In the genomic region with DNA sequence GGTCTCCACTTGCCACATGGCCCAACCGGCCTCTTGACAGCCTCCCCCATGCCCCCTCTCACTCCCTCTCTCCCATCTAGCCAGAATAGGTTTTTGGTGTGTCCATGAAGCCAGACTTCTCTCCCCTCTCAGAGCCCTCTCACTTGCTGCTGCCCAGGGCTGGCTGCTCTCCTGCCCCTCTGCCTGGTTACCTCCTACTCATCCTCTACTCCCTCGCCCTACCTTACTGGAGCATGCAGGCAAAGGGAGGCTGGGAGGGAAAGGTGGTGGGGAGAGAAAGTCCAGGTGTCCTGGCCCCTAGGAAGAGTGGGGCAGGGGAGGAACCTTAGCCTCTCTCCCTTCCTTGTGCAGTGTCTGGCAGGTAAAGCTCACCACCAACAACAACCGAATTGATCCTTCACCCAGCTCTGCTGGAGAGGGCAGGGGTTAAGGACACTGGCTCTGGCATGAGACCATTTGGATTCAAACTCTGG, we compare ENCODE assay signal across 28 cellular contexts. TPM values are rescaled to one million over a fixed set of nuclear protein-coding genes. Genes with fewer than 3 reads are reported as not detected.
DNase-seq lines count a peak whose midpoint lies in the region; ATAC-seq and TF ChIP-seq lines count a peak whose summit lies in the region.
"Had no signal": no experiment of that assay in that cellular context is flagged by ENCODE, and none has a peak within 500 bp of the region (broad histone marks: within the 10 kb centered on the region; RNA-seq: fewer than 3 reads in every experiment).

No MANE protein-coding gene starts in this region.

- H3K36me3 ChIP-seq in breast epithelium: no peaks in the 10 kb centered on the region
- H3K36me3 ChIP-seq in Karpas-422 (ENCODE audit: insufficient read depth, low read length): no peaks in the 10 kb centered on the region
- H3K36me3 ChIP-seq in endodermal cell (ENCODE audit: control insufficient read depth, insufficient read depth, low read length): no peaks in the 10 kb centered on the region
- H3K36me3 ChIP-seq: MG63 had no signal

- H3K36me3 Mint-ChIP-seq in MCF 10A (ENCODE audit: insufficient read depth, unreplicated experiment) (no peaks in the 10 kb centered on the region), endodermal cell (ENCODE audit: low read depth) (no peaks in the 10 kb centered on the region)
- peaks cover 21% of the 10 kb centered on the region for H3K36me3 Mint-ChIP-seq in stimulated activated effector memory CD8-positive, alpha-beta T cell treated with anti-CD3 and anti-CD28 coated beads, Interleukin-12 subunit alpha, Interleukin-12 subunit beta, amount 100 ng/mL, for 72 hours
- H3K36me3 Mint-ChIP-seq: CD8-positive, alpha-beta T cell had no signal

- H4K20me1 ChIP-seq in Karpas-422 (ENCODE audit: insufficient read depth, low read depth, low read length): no peaks in the 10 kb centered on the region

- H3K79me2 ChIP-seq in Karpas-422 (ENCODE audit: low read length): no peaks in the 10 kb centered on the region

- H3K27ac ChIP-seq in breast epithelium (no peak overlapping the region), Karpas-422 (ENCODE audit: low read length) (no peak overlapping the region), endodermal cell (ENCODE audit: low read depth, low read length) (no peak overlapping the region)
- H3K27ac ChIP-seq: RWPE1 had no signal

- H3K9me3 Mint-ChIP-seq in MCF 10A (ENCODE audit: unreplicated experiment) (no peaks in the 10 kb centered on the region), endodermal cell (peaks cover 17% of the 10 kb centered on the region)
- H3K9me3 Mint-ChIP-seq in stimulated activated effector memory CD8-positive, alpha-beta T cell treated with anti-CD3 and anti-CD28 coated beads, Interleukin-12 subunit alpha, Interleukin-12 subunit beta, amount 100 ng/mL, for 72 hours: no peaks in the 10 kb centered on the region
- H3K9me3 Mint-ChIP-seq: CD8-positive, alpha-beta T cell had no signal

- H3K9me2 ChIP-seq in Karpas-422 (replicated peaks; ENCODE audit: insufficient read depth, low read length): no peaks in the 10 kb centered on the region

- BruUV-seq in MCF 10A (replicated peaks; lab: Mats Ljungman, UMichigan): no TSS peak

- H3K27me3 Mint-ChIP-seq in MCF 10A (ENCODE audit: insufficient read depth, unreplicated experiment) (no peaks in the 10 kb centered on the region), endodermal cell (ENCODE audit: insufficient read depth) (peaks cover 5% of the 10 kb centered on the region)

- H3K4me1 ChIP-seq in breast epithelium (no peaks in the 10 kb centered on the region), Karpas-422 (ENCODE audit: low read length) (no peaks in the 10 kb centered on the region), endodermal cell (ENCODE audit: control insufficient read depth, insufficient read depth, low read length) (no peaks in the 10 kb centered on the region)
- H3K4me1 ChIP-seq: Caco-2 had no signal

- ATAC-seq in stimulated activated effector memory CD8-positive, alpha-beta T cell treated with anti-CD3 and anti-CD28 coated beads, Interleukin-12 subunit alpha, Interleukin-12 subunit beta, amount 100 ng/mL, for 72 hours: no peak
- ATAC-seq in GM21360 (IDR thresholded peaks at IDR 0.05; ENCODE audit: unreplicated experiment): no peak
- ATAC-seq: CD8-positive, alpha-beta T cell had no signal

- POLR2A ChIA-PET in MCF 10A (lab: Yijun Ruan, JAX): no interaction called here

- no peak for TF ChIP-seq CTCF in MCF 10A (IDR thresholded peaks at IDR 0.05; ENCODE audit: unreplicated experiment)
- no peak for TF ChIP-seq CTCF in breast epithelium (IDR thresholded peaks at IDR 0.05)
- no peak for TF ChIP-seq CTCF in endodermal cell (conservative IDR thresholded peaks at IDR 0.05)

- no peak overlapping the region for H3K4me2 ChIP-seq in Karpas-422 (ENCODE audit: low read depth, low read length, poor library complexity, severe bottlenecking)

- H3K27me3 ChIP-seq in breast epithelium (peaks cover 0 to 31% of the 10 kb centered on the region in 2 donors), Karpas-422 (ENCODE audit: low read length) (no peaks in the 10 kb centered on the region), endodermal cell (ENCODE audit: control insufficient read depth, insufficient read depth, low read length, poor library complexity, severe bottlenecking) (no peaks in the 10 kb centered on the region)
- H3K27me3 ChIP-seq: MG63 had no signal

- peak overlapping the region; percentile 3 for H3K27ac Mint-ChIP-seq in MCF 10A (ENCODE audit: low read depth, unreplicated experiment)
- H3K27ac Mint-ChIP-seq in endodermal cell: peak overlapping the region; percentile 54
- H3K27ac Mint-ChIP-seq in stimulated activated effector memory CD8-positive, alpha-beta T cell treated with anti-CD3 and anti-CD28 coated beads, Interleukin-12 subunit alpha, Interleukin-12 subunit beta, amount 100 ng/mL, for 72 hours: peak overlapping the region; percentile 43
- H3K27ac Mint-ChIP-seq: CD8-positive, alpha-beta T cell had no signal

- intact Hi-C loops in MCF 10A (cut with micrococcal nuclease) (no loop called here), breast epithelium (cut with DNase I; ENCODE audit: low total_unique reads) (no loop called here)

- H3K9ac ChIP-seq in Karpas-422 (ENCODE audit: low read length) (no peak overlapping the region), endodermal cell (ENCODE audit: extremely low read depth, low read length, poor library complexity, severe bottlenecking) (no peak overlapping the region)

- H2AFZ ChIP-seq in Karpas-422 (ENCODE audit: low read length): no peak overlapping the region

- CTCF ChIA-PET in MCF 10A (lab: Yijun Ruan, JAX): interaction anchor here (0.7 to 5.8 kb wide), 17 partner anchors 8 to 1270 kb away, joined by 3 to 111 read pairs (median 4); no protein-coding TSS in a partner anchor

- H3K4me3 ChIP-seq in breast epithelium: no peak overlapping the region
- H3K4me3 ChIP-seq in Karpas-422 (ENCODE audit: low read length): no peak overlapping the region
- H3K4me3 ChIP-seq in endodermal cell (ENCODE audit: low read length): no peak overlapping the region
- H3K4me3 ChIP-seq: K562, MG63 had no signal

- TF ChIP-seq POLR2A in breast epithelium (IDR thresholded peaks at IDR 0.05): no peak

- DNase-seq in MCF 10A (ENCODE audit: unreplicated experiment) (no peak), breast epithelium (ENCODE audit: low spot score in 2 of 2) (no peak), Karpas-422 (peak; percentile 29), endodermal cell (no peak), NCI-H146 (lab: John Stamatoyannopoulos, UW) (no peak), NCI-H446 treated with DMSO at 0.1 percent for 48 hours (lab: John Stamatoyannopoulos, UW) (no peak)
- DNase-seq in stimulated activated effector memory CD8-positive, alpha-beta T cell treated with anti-CD3 and anti-CD28 coated beads, Interleukin-12 subunit alpha, Interleukin-12 subunit beta, amount 100 ng/mL, for 72 hours (ENCODE audit: low spot score in 2 of 2): no peak
- DNase-seq: AML-193, C1 segment of cervical spinal cord, Caco-2, DMS 273 treated with DMSO at 0.1 percent for 48 hours, DMS79, EL, GDM1, MG63, NCI-H1105 treated with DMSO at 0.1 percent for 48 hours, NCI-H1694, NCI-H2029 treated with DMSO at 0.1 percent for 48 hours, NCI-H526 treated with DMSO at 0.1 percent for 48 hours, SHP77 treated with DMSO at 0.1 percent for 48 hours had no signal

- H3K4me3 Mint-ChIP-seq in MCF 10A (ENCODE audit: unreplicated experiment) (no peak overlapping the region), endodermal cell (no peak overlapping the region)
- H3K4me3 Mint-ChIP-seq in stimulated activated effector memory CD8-positive, alpha-beta T cell treated with anti-CD3 and anti-CD28 coated beads, Interleukin-12 subunit alpha, Interleukin-12 subunit beta, amount 100 ng/mL, for 72 hours: no peak overlapping the region
- H3K4me3 Mint-ChIP-seq: CD8-positive, alpha-beta T cell had no signal

- H3K4me1 Mint-ChIP-seq in MCF 10A (ENCODE audit: insufficient read depth, unreplicated experiment) (no peaks in the 10 kb centered on the region), endodermal cell (peaks cover 3% of the 10 kb centered on the region)
- H3K4me1 Mint-ChIP-seq in stimulated activated effector memory CD8-positive, alpha-beta T cell treated with anti-CD3 and anti-CD28 coated beads, Interleukin-12 subunit alpha, Interleukin-12 subunit beta, amount 100 ng/mL, for 72 hours: peaks cover 17% of the 10 kb centered on the region

- 82 to 100% methylated on average over 1 to 2 of the region's 3 CpGs for WGBS in endodermal cell (ENCODE audit: insufficient coverage in 1 of 2, insufficient read length in 1 of 2), 2 experiments

- H3K9me3 ChIP-seq in breast epithelium (peaks cover 0 to 9% of the 10 kb centered on the region in 2 donors), Karpas-422 (ENCODE audit: low read length) (no peaks in the 10 kb centered on the region), endodermal cell (ENCODE audit: control insufficient read depth, low read length) (peaks cover 14% of the 10 kb centered on the region)
- H3K9me3 ChIP-seq: MG63 had no signal

RNA-seq across cellular contexts. Expression of a gene that starts 9.2 kb away (rescaled TPM):
- total RNA-seq in MCF 10A (2022) (not detected in 2 replicates), breast epithelium (not detected), endodermal cell (not detected)
- total RNA-seq in Karpas-422 (2014; rRNA removed; shearing (Covaris generic); ENCODE audit: low replicate concordance): not detected in 2 replicates
- polyA plus RNA-seq in endodermal cell (2013, experiment 1 of 2): not detected
- polyA plus RNA-seq in endodermal cell (2013, experiment 2 of 2): not detected
- total RNA-seq: Caco-2; CD8-positive, alpha-beta T cell; HT-29; K562; LHCN-M2; NCI-H460 had no signal
- polyA plus RNA-seq: AG04450, K562 had no signal

Comparison
In these comparisons a context has a peak if more than half of its experiments do, and no peak if none do; other contexts are left out.
1. H3K27ac Mint-ChIP-seq: peak in every context shown above with its lines; median percentile 54 in endodermal cell; 43 in stimulated activated effector memory CD8-positive, alpha-beta T cell treated with anti-CD3 and anti-CD28 coated beads, Interleukin-12 subunit alpha, Interleukin-12 subunit beta, amount 100 ng/mL, for 72 hours; 3 in MCF 10A.